20 cellular contexts compared by ENCODE assay signal in the genomic region with DNA sequence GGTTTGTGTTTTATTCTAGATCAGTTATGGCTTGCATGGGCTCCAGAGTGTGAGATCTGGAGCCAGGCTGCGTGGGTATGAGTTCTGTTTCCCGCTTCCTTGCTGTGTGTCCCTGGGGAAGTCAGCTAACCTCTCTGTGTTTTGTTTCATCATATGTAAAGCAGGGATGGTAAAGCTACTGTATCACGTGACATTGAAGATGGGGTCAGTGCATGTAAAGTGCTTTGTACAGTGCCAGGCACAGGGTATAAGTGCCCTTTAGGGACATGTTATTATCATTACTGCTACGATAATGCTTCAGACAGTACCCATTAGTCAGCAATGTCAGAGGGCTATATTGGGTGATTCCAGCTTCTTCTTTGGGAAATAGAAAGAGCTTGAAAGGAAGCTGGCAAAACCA.
DNase-seq lines count a peak whose midpoint lies in the region; ATAC-seq, FAIRE-seq and TF ChIP-seq lines count a peak whose summit lies in the region.
"Had no signal": no experiment of that assay in that cellular context is flagged by ENCODE, and none has a peak within 500 bp of the region (broad histone marks: within the 10 kb centered on the region; RNA-seq: fewer than 3 reads in every experiment).

No MANE protein-coding gene starts in this region.

- DNase-seq in IMR-90 (no peak), H1 (ENCODE audit: low read depth in 1 of 2, low spot score in 2 of 2) (no peak), sciatic nerve (ENCODE audit: low spot score) (peak; percentile 7), A673 (ENCODE audit: low spot score) (no peak)
- no peak for DNase-seq in naive thymus-derived CD4-positive, alpha-beta T cell
- DNase-seq in stimulated activated CD4-positive, alpha-beta T cell treated with anti-CD3 and anti-CD28 coated beads, Interleukin-4, amount 100 ng/mL, for 24 hours = no peak
- DNase-seq: Caco-2; CD4-positive, CD25-positive, alpha-beta regulatory T cell; CD8-positive, alpha-beta T cell; DMS153; DND-41 had no signal

- H3K18ac ChIP-seq in IMR-90 (ENCODE audit: low read depth, low read length) = no peak overlapping the region
- H3K18ac ChIP-seq in H1 (ENCODE audit: extremely low read depth, low read length) = no peak overlapping the region

- no peak for ATAC-seq in IMR-90 (ENCODE audit: low read depth)
- no peak for ATAC-seq in sciatic nerve
- ATAC-seq in naive thymus-derived CD4-positive, alpha-beta T cell = no peak
- ATAC-seq: CD8-positive, alpha-beta T cell; GM23338 had no signal

- peak overlapping the region; percentile 7; the same call in 1 of the 2 replicates for H2AK5ac ChIP-seq in IMR-90 (ENCODE audit: low read depth, low read length)
- no peak overlapping the region for H2AK5ac ChIP-seq in H1 (ENCODE audit: low read depth, low read length)

- no peak overlapping the region for H4K91ac ChIP-seq in IMR-90 (ENCODE audit: insufficient read depth, low read depth, low read length)
- H4K91ac ChIP-seq in H1 (replicated peaks; ENCODE audit: insufficient read length, low read length) = no peak overlapping the region

- H3K36me3 Mint-ChIP-seq in naive thymus-derived CD4-positive, alpha-beta T cell = no peaks in the 10 kb centered on the region
- H3K36me3 Mint-ChIP-seq: CD4-positive, CD25-positive, alpha-beta regulatory T cell; CD8-positive, alpha-beta T cell had no signal

- H3K14ac ChIP-seq in IMR-90 (replicated peaks; ENCODE audit: low read depth, low read length) (no peak overlapping the region), H1 (ENCODE audit: insufficient read length) (no peak overlapping the region)

- H3K9me3 ChIP-seq in HEK293 (ENCODE audit: control insufficient read depth, insufficient read depth, low read depth, low read length) (no peaks in the 10 kb centered on the region), IMR-90 (ENCODE audit: control insufficient read depth, insufficient read depth, low read length) (no peaks in the 10 kb centered on the region), H1 (ENCODE audit: insufficient read depth in 2 of 2, low read depth in 1 of 2, low read length in 1 of 2) (no peaks in the 10 kb centered on the region), A673 (ENCODE audit: low read depth, low read length, poor library complexity, severe bottlenecking) (no peaks in the 10 kb centered on the region)
- H3K9me3 ChIP-seq in naive thymus-derived CD4-positive, alpha-beta T cell (ENCODE audit: control insufficient read depth in 2 of 3, low read length in 3 of 3) = no peaks in the 10 kb centered on the region
- H3K9me3 ChIP-seq: BLaER1, Caco-2, HAP-1 had no signal

- no peaks in the 10 kb centered on the region; the same call in 1 of the 2 replicates for H3K27me3 ChIP-seq in IMR-90 (ENCODE audit: control insufficient read depth, insufficient read depth, low read length)
- peaks cover 0 to 2% (median 0%) of the 10 kb centered on the region in 4 experiments; a peak in 3 of 7 replicates for H3K27me3 ChIP-seq in H1 (replicated peaks in 1 of 4; ENCODE audit: control insufficient read depth in 3 of 4, extremely low read depth in 1 of 4, insufficient read depth in 3 of 4, low read length in 3 of 4)
- peaks cover 0 to 5% of the 10 kb centered on the region in 2 donors for H3K27me3 ChIP-seq in naive thymus-derived CD4-positive, alpha-beta T cell (ENCODE audit: control insufficient read depth in 2 of 2, insufficient read depth in 2 of 2, low read length in 2 of 2)
- H3K27me3 ChIP-seq in A673 (replicated peaks; ENCODE audit: insufficient read depth, low read depth, low read length, poor library complexity) = peaks cover 78% of the 10 kb centered on the region

- H2AK9ac ChIP-seq in IMR-90 (replicated peaks; ENCODE audit: low read depth, low read length, poor library complexity) = no peak overlapping the region

- H2BK120ac ChIP-seq in IMR-90 (ENCODE audit: low read depth, low read length) (no peak overlapping the region), H1 (replicated peaks; ENCODE audit: low read depth, low read length) (no peak overlapping the region)

- H3K9ac ChIP-seq in IMR-90 (ENCODE audit: low read depth, low read length) (no peak overlapping the region), H1 (replicated peaks in 1 of 4; ENCODE audit: extremely low read depth in 1 of 4, low read depth in 3 of 4, low read length in 3 of 4) (no peak overlapping the region)
- H3K9ac ChIP-seq: BLaER1 had no signal

- BruUV-seq in IMR-90 (replicated peaks; lab: Mats Ljungman, UMichigan) (no TSS peak), A673 (replicated peaks; lab: Mats Ljungman, UMichigan) (no TSS peak)

- no peaks in the 10 kb centered on the region for H3K79me2 ChIP-seq in H1 (ENCODE audit: control insufficient read depth in 1 of 2, insufficient read depth in 2 of 2, low read length in 2 of 2)

- H3K4ac ChIP-seq in IMR-90 (ENCODE audit: low read depth, low read length) = no peak overlapping the region
- no peak overlapping the region for H3K4ac ChIP-seq in H1 (replicated peaks; ENCODE audit: insufficient read length, low read depth, low read length)

- CTCF ChIA-PET in HEK293 (lab: Yijun Ruan, JAX) = interaction anchor here (0.5 to 1.1 kb wide), 4 partner anchors 45 to 314 kb away, joined by 3 to 4 read pairs (median 3); no protein-coding TSS in a partner anchor
- CTCF ChIA-PET in IMR-90 (lab: Yijun Ruan, JAX) = no interaction called here
- CTCF ChIA-PET in H1 (lab: Charles Lee; ENCODE audit: partially characterized antibody) = interaction anchor here (0.8 to 4.0 kb wide), 7 partner anchors 9 to 200 kb away, joined by 3 to 16 read pairs (median 3); no protein-coding TSS in a partner anchor
- CTCF ChIA-PET in naive thymus-derived CD4-positive, alpha-beta T cell (lab: Charles Lee) = no interaction called here
- CTCF ChIA-PET in A673 (lab: Charles Lee) = no interaction called here

- peaks cover 0 to 2% (median 0%) of the 10 kb centered on the region in 7 donors for H3K4me1 Mint-ChIP-seq in naive thymus-derived CD4-positive, alpha-beta T cell
- H3K4me1 Mint-ChIP-seq: B cell had no signal

- H3K27me3 Mint-ChIP-seq in naive thymus-derived CD4-positive, alpha-beta T cell = peaks cover 20 to 47% (median 45%) of the 10 kb centered on the region in 5 donors

- no peaks in the 10 kb centered on the region for H3K9me1 ChIP-seq in IMR-90 (ENCODE audit: insufficient read depth, low read length)

- H3K4me3 ChIP-seq in HEK293 (ENCODE audit: low read depth, low read length) = no peak overlapping the region
- H3K4me3 ChIP-seq in IMR-90 (ENCODE audit: insufficient read depth, low read depth, low read length) = no peak overlapping the region
- H3K4me3 ChIP-seq in H1 (ENCODE audit: extremely low read depth in 1 of 4, insufficient read depth in 2 of 4, low read depth in 3 of 4, low read length in 4 of 4) = no peak overlapping the region
- H3K4me3 ChIP-seq in naive thymus-derived CD4-positive, alpha-beta T cell (ENCODE audit: low read length) = no peak overlapping the region
- no peak overlapping the region for H3K4me3 ChIP-seq in A673 (ENCODE audit: low read depth, low read length, poor library complexity, severe bottlenecking)
- H3K4me3 ChIP-seq: BLaER1, GM23338, HAP-1 had no signal

- WGBS in IMR-90 (ENCODE audit: extremely low coverage in 2 of 2, insufficient read length in 1 of 2), 2 experiments = no CpG with 5 or more reads among the region's 4 CpGs
- 92% methylated on average over 4 of the region's 4 CpGs; no CpG with 5 or more reads in 1 of the 2 experiments for WGBS in H1 (ENCODE audit: extremely low coverage in 1 of 2, insufficient coverage in 1 of 2, insufficient read length in 1 of 2, insufficient replicate concordance in 2 of 2, low coverage in 1 of 2, low lambda C conversion rate in 2 of 2, missing lambda C conversion rate in 1 of 2), 2 experiments

- TF ChIP-seq EP300 in H1 (IDR thresholded peaks at IDR 0.05; ENCODE audit: borderline replicate concordance in 1 of 2, low read depth in 2 of 2, low read length in 2 of 2) = no peak

- H3K79me1 ChIP-seq in IMR-90 (ENCODE audit: low read depth in 1 of 2, low read length in 2 of 2) (no peaks in the 10 kb centered on the region), H1 (ENCODE audit: low read depth, low read length) (no peaks in the 10 kb centered on the region)

- no peak overlapping the region for H3K23ac ChIP-seq in IMR-90 (ENCODE audit: low read depth, low read length)
- H3K23ac ChIP-seq in H1 (ENCODE audit: insufficient read length) = no peak overlapping the region

- no peak for TF ChIP-seq CTCF in HEK293 (tag by site-specific recombination; IDR thresholded peaks at IDR 0.05)
- TF ChIP-seq CTCF in IMR-90 (conservative IDR thresholded peaks at IDR 0.05; ENCODE audit: low read depth, low read length) = no peak
- TF ChIP-seq CTCF in H1 (IDR thresholded peaks at IDR 0.05; ENCODE audit: control extremely low read depth in 1 of 3, insufficient read depth in 1 of 3, low read depth in 1 of 3, low read length in 3 of 3) = no peak
- TF ChIP-seq CTCF in A673 (conservative IDR thresholded peaks at IDR 0.05; ENCODE audit: low read depth, low read length) = no peak

- FAIRE-seq in H1 (lab: Jason Lieb, UNC) = no peak
- FAIRE-seq: G401.6, GM19239, H54 had no signal

- in situ Hi-C loops in IMR-90 (cut with MboI; ENCODE audit: low sequenced_read_pairs) = no loop called here

- no peak overlapping the region for H3K27ac ChIP-seq in HEK293 (ENCODE audit: extremely low read depth, low read depth, low read length)
- H3K27ac ChIP-seq in IMR-90 (ENCODE audit: insufficient read depth, low read length) = no peak overlapping the region
- no peak overlapping the region for H3K27ac ChIP-seq in H1 (ENCODE audit: low read depth, low read length)
- H3K27ac ChIP-seq in naive thymus-derived CD4-positive, alpha-beta T cell (ENCODE audit: low read depth, low read length) = no peak overlapping the region
- no peak overlapping the region for H3K27ac ChIP-seq in A673 (ENCODE audit: low read depth, low read length, poor library complexity, severe bottlenecking)
- H3K27ac ChIP-seq: BLaER1, C4-2B had no signal

- no peak overlapping the region for H2BK12ac ChIP-seq in H1 (ENCODE audit: low read depth, low read length)

- dilution Hi-C loops in IMR-90 (cut with HindIII; ENCODE audit: low sequenced_read_pairs, unreplicated experiment) = no loop called here

- TF ChIP-seq RAD21 in IMR-90 (IDR thresholded peaks at IDR 0.05; ENCODE audit: low read length) (no peak), H1 (IDR thresholded peaks at IDR 0.05 in 1 of 2, conservative IDR thresholded peaks at IDR 0.05 in 1 of 2; ENCODE audit: low read depth in 2 of 2, low read length in 2 of 2) (no peak)

- no peak overlapping the region for H3K4me3 Mint-ChIP-seq in naive thymus-derived CD4-positive, alpha-beta T cell
- H3K4me3 Mint-ChIP-seq: B cell; CD4-positive, CD25-positive, alpha-beta regulatory T cell; CD8-positive, alpha-beta T cell; GM23338 had no signal

- H4K5ac ChIP-seq in IMR-90 (ENCODE audit: low read depth, low read length) (no peak overlapping the region), H1 (ENCODE audit: insufficient read length, low read depth, low read length) (no peak overlapping the region)

- H2BK20ac ChIP-seq in IMR-90 (ENCODE audit: low read depth, low read length) (no peak overlapping the region), H1 (ENCODE audit: low read length) (no peak overlapping the region; the same call in 1 of the 2 replicates)

- H2AFZ ChIP-seq in IMR-90 (replicated peaks; ENCODE audit: low read length, poor library complexity) (no peak overlapping the region), H1 (ENCODE audit: low read length) (no peak overlapping the region)
- H2AFZ ChIP-seq: GM23338 had no signal

- H4K8ac ChIP-seq in IMR-90 (ENCODE audit: low read depth in 2 of 2, low read length in 2 of 2) (no peak overlapping the region), H1 (ENCODE audit: extremely low read depth, insufficient read depth, low read length) (peak overlapping the region; percentile 63; the same call in 1 of the 2 replicates)

- H3K4me2 ChIP-seq in IMR-90 (ENCODE audit: low read depth, low read length) (no peak overlapping the region), H1 (ENCODE audit: insufficient read depth in 1 of 2, low read depth in 2 of 2, low read length in 2 of 2) (no peak overlapping the region)
- H3K4me2 ChIP-seq: BLaER1, GM23338 had no signal

- no peaks in the 10 kb centered on the region for H3K36me3 ChIP-seq in HEK293 (ENCODE audit: control insufficient read depth in 2 of 2, insufficient read depth in 1 of 2, low read length in 2 of 2)
- H3K36me3 ChIP-seq in IMR-90 (ENCODE audit: control insufficient read depth, insufficient read depth, low read length) = no peaks in the 10 kb centered on the region
- no peaks in the 10 kb centered on the region for H3K36me3 ChIP-seq in H1 (ENCODE audit: control insufficient read depth in 2 of 4, insufficient read depth in 4 of 4, low read length in 3 of 4)
- H3K36me3 ChIP-seq in naive thymus-derived CD4-positive, alpha-beta T cell (ENCODE audit: control insufficient read depth in 2 of 3, insufficient read depth in 3 of 3, low read length in 3 of 3) = no peaks in the 10 kb centered on the region
- no peaks in the 10 kb centered on the region for H3K36me3 ChIP-seq in A673 (ENCODE audit: insufficient read depth, low read length, poor library complexity, severe bottlenecking)
- H3K36me3 ChIP-seq: BLaER1, HAP-1 had no signal

- peaks cover 0 to 5% (median 0%) of the 10 kb centered on the region in 11 donors for H3K9me3 Mint-ChIP-seq in naive thymus-derived CD4-positive, alpha-beta T cell
- H3K9me3 Mint-ChIP-seq: CD8-positive, alpha-beta T cell; GM23338 had no signal

- no peaks in the 10 kb centered on the region for H3K23me2 ChIP-seq in H1 (ENCODE audit: low read depth, low read length)

- H3K56ac ChIP-seq in IMR-90 (ENCODE audit: extremely low read depth, insufficient read depth, low read length) = no peak overlapping the region
- no peak overlapping the region for H3K56ac ChIP-seq in H1 (replicated peaks; ENCODE audit: insufficient read length, low read depth, low read length)

- intact Hi-C loops in IMR-90 (cut with micrococcal nuclease) (loop anchor here (10.0 kb wide), 1 partner anchor 300 kb away; no protein-coding TSS in a partner anchor), sciatic nerve (cut with DNase I) (no loop called here), A673 (cut with micrococcal nuclease; ENCODE audit: unreplicated experiment) (no loop called here)
- intact Hi-C loops in naive thymus-derived CD4-positive, alpha-beta T cell (cut with micrococcal nuclease) = loop anchor here (5.0 kb wide), 2 partner anchors 187 to 202 kb away; a partner anchor contains a TSS

- H3K4me1 ChIP-seq in HEK293 (ENCODE audit: control insufficient read depth, insufficient read depth, low read length) (no peaks in the 10 kb centered on the region), IMR-90 (ENCODE audit: control insufficient read depth, insufficient read depth, low read length) (peaks cover 6% of the 10 kb centered on the region; the same call in 1 of the 2 replicates), H1 (replicated peaks in 1 of 4; ENCODE audit: control insufficient read depth in 3 of 4, insufficient read depth in 4 of 4, low read length in 3 of 4) (peaks cover 1 to 5% (median 3%) of the 10 kb centered on the region in 4 experiments; a peak in 6 of 7 replicates), A673 (ENCODE audit: insufficient read depth, low read length, poor library complexity, severe bottlenecking) (peaks cover 4% of the 10 kb centered on the region)
- no peaks in the 10 kb centered on the region for H3K4me1 ChIP-seq in naive thymus-derived CD4-positive, alpha-beta T cell (ENCODE audit: control insufficient read depth in 2 of 2, insufficient read depth in 2 of 2, low read length in 2 of 2)
- H3K4me1 ChIP-seq: Caco-2, HAP-1 had no signal

- H2BK5ac ChIP-seq in IMR-90 (ENCODE audit: low read depth, low read length, poor library complexity, severe bottlenecking) (no peak overlapping the region), H1 (ENCODE audit: low read depth, low read length) (no peak overlapping the region)

- 0 out of 3 replicates have a peak overlapping the region, but pooled peaks have one; percentile 21 for H2BK15ac ChIP-seq in IMR-90 (ENCODE audit: low read depth, low read length)
- 0 out of 2 replicates have a peak overlapping the region, but pooled peaks have one; percentile 19 for H2BK15ac ChIP-seq in H1 (ENCODE audit: low read length)

- no peaks in the 10 kb centered on the region for H4K20me1 ChIP-seq in IMR-90 (ENCODE audit: insufficient read depth, low read length)
- no peaks in the 10 kb centered on the region for H4K20me1 ChIP-seq in H1 (replicated peaks in 1 of 2; ENCODE audit: control insufficient read depth in 1 of 2, insufficient read depth in 2 of 2, low read length in 2 of 2)
- H4K20me1 ChIP-seq: BLaER1 had no signal

- no peak for TF ChIP-seq POLR2A in IMR-90 (IDR thresholded peaks at IDR 0.05; ENCODE audit: low read depth, low read length)
- no peak for TF ChIP-seq POLR2A in H1 (IDR thresholded peaks at IDR 0.05; ENCODE audit: control extremely low read depth in 1 of 2, low read depth in 2 of 2, low read length in 2 of 2)

- peak overlapping the region in 1 of 9 donors; percentile 42 for H3K27ac Mint-ChIP-seq in naive thymus-derived CD4-positive, alpha-beta T cell
- H3K27ac Mint-ChIP-seq: B cell; CD4-positive, CD25-positive, alpha-beta regulatory T cell; CD8-positive, alpha-beta T cell; GM23338 had no signal

- POLR2A ChIA-PET in HEK293 (lab: Yijun Ruan, JAX) (no interaction called here), IMR-90 (lab: Charles Lee; ENCODE audit: unreplicated experiment) (no interaction called here), H1 (lab: Charles Lee; ENCODE audit: partially characterized antibody) (no interaction called here), A673 (lab: Charles Lee; ENCODE audit: low non-redundant PET) (no interaction called here)
- POLR2A ChIA-PET in naive thymus-derived CD4-positive, alpha-beta T cell (lab: Charles Lee) = no interaction called here

Comparison
In these comparisons a context has a peak if more than half of its experiments do, and no peak if none do; other contexts are left out.
1. CTCF ChIA-PET loops: an anchor here in HEK293 (0.5 to 1.1 kb wide) and H1 (0.8 to 4.0 kb wide); none called in IMR-90, naive thymus-derived CD4-positive, alpha-beta T cell and A673.
2. intact Hi-C loops: an anchor here in IMR-90 (10.0 kb wide) and naive thymus-derived CD4-positive, alpha-beta T cell (5.0 kb wide); none called in sciatic nerve and A673.